In the genomic region with DNA sequence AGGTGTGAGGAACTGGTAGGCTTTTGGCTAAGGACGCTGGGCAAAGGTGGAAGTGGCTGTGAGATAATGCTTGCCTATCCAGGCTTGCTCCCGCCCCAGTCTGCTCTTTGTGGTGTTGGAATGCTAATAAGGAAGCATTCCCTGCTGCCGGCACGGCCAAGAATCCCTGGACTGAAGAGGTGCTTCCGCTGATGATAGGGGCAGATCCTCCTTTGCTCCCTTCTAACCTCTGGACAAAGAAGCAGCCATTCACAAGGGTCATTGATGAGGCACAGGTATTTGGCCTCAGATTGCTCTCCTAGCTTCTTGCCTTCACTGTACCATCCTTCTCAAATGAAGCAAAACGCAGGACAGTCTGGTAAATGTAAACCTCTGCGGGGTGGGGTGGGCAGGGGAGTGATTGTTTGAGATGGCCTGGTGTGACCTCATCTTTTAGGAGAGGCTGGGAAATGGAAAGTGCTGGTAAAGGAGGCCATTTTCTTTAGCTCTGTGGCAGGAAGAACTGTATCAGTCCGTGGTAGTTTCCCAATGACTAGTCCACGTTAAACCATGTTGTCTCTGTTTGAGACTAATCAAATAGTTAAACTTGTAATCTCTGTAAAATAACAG, we compare ENCODE assay signal across 8 cellular contexts. TPM values are rescaled to one million over a fixed set of nuclear protein-coding genes. Genes with fewer than 3 reads are reported as not detected.
DNase-seq lines count a peak whose midpoint lies in the region; ATAC-seq and TF ChIP-seq lines count a peak whose summit lies in the region.

No MANE protein-coding gene starts in this region.

- peak; percentile 11 for ATAC-seq in activated CD8-positive, alpha-beta T cell treated with anti-CD3 and anti-CD28 coated beads for 36 hours
- ATAC-seq in heart right ventricle (peak in 2 of 8 donors; percentile 7 to 26), HG02759 (IDR thresholded peaks at IDR 0.05; ENCODE audit: unreplicated experiment) (no peak)

- H3K9me3 ChIP-seq in HUES6 (ENCODE audit: control insufficient read depth, insufficient read depth, low read depth, low read length) (no peaks in the 10 kb centered on the region), heart right ventricle (no peaks in the 10 kb centered on the region)

- H3K9ac ChIP-seq in HUES6 (ENCODE audit: low read length) (peak overlapping the region; percentile 99), rectal smooth muscle tissue (ENCODE audit: low read length) (no peak overlapping the region)

- TF ChIP-seq CTCF in C4-2B (conservative IDR thresholded peaks at IDR 0.05) (no peak), heart right ventricle (IDR thresholded peaks at IDR 0.05) (no peak)
- TF ChIP-seq CTCF in activated CD8-positive, alpha-beta T cell treated with anti-CD3 and anti-CD28 coated beads for 36 hours (IDR thresholded peaks at IDR 0.05): no peak

- peak overlapping the region; percentile 99 for H3K27ac Mint-ChIP-seq in activated CD8-positive, alpha-beta T cell treated with anti-CD3 and anti-CD28 coated beads for 36 hours

- POLR2A ChIA-PET in activated CD8-positive, alpha-beta T cell treated with anti-CD3 and anti-CD28 coated beads for 36 hours (lab: Charles Lee): interaction anchor here (0.6 to 2.7 kb wide), 11 partner anchors 9 to 27 kb away, joined by 3 to 22 read pairs (median 6); a partner anchor contains a TSS

- H3K4me3 Mint-ChIP-seq in activated CD8-positive, alpha-beta T cell treated with anti-CD3 and anti-CD28 coated beads for 36 hours: peak overlapping the region; percentile 96

- peak overlapping the region; percentile 99 for H3K27ac ChIP-seq in C4-2B
- H3K27ac ChIP-seq in HUES6 (ENCODE audit: low read depth, low read length): peak overlapping the region; percentile 98; the same call in 1 of the 2 replicates
- peak overlapping the region in 9 of 10 donors; percentile 26 to 94 (median 92) for H3K27ac ChIP-seq in heart right ventricle
- H3K27ac ChIP-seq in rectal smooth muscle tissue (ENCODE audit: low read depth, low read length): peak overlapping the region; percentile 40

- peak overlapping the region; percentile 100 for H3K4me3 ChIP-seq in HUES6 (ENCODE audit: low read depth, low read length)
- peak overlapping the region in 9 of 10 donors; percentile 59 to 95 (median 86) for H3K4me3 ChIP-seq in heart right ventricle
- H3K4me3 ChIP-seq in rectal smooth muscle tissue (ENCODE audit: low read length): peak overlapping the region; percentile 80

- peaks cover 2% of the 10 kb centered on the region for H3K27me3 Mint-ChIP-seq in activated CD8-positive, alpha-beta T cell treated with anti-CD3 and anti-CD28 coated beads for 36 hours

- peak; percentile 58 for DNase-seq in activated CD8-positive, alpha-beta T cell treated with anti-CD3 and anti-CD28 coated beads for 36 hours
- no peak for DNase-seq in heart right ventricle
- no peak for DNase-seq in DMS79 treated with DMSO at 0.1 percent for 48 hours (lab: John Stamatoyannopoulos, UW)
- DNase-seq in NCI-H1105 (lab: John Stamatoyannopoulos, UW): no peak

- no peaks in the 10 kb centered on the region for H3K27me3 ChIP-seq in HUES6 (ENCODE audit: control insufficient read depth, insufficient read depth, low read length)
- H3K27me3 ChIP-seq in heart right ventricle: no peaks in the 10 kb centered on the region
- no peaks in the 10 kb centered on the region for H3K27me3 ChIP-seq in rectal smooth muscle tissue (ENCODE audit: control insufficient read depth, insufficient read depth, low read length)

- H3K4me1 ChIP-seq in HUES6 (ENCODE audit: control insufficient read depth, insufficient read depth, low read length): peaks cover 7% of the 10 kb centered on the region
- peaks cover 0 to 61% (median 30%) of the 10 kb centered on the region in 9 donors for H3K4me1 ChIP-seq in heart right ventricle
- peaks cover 10% of the 10 kb centered on the region for H3K4me1 ChIP-seq in rectal smooth muscle tissue (ENCODE audit: control insufficient read depth, insufficient read depth, low read length)

- 10% methylated on average over 9 of the region's 9 CpGs for WGBS in heart right ventricle, 2 donors

- CTCF ChIA-PET in activated CD8-positive, alpha-beta T cell treated with anti-CD3 and anti-CD28 coated beads for 36 hours (lab: Charles Lee): interaction anchor here (1.3 to 3.2 kb wide), 6 partner anchors 14 to 26 kb away, joined by 4 to 17 read pairs (median 6); a partner anchor contains a TSS

- peaks cover 45% of the 10 kb centered on the region for H3K36me3 ChIP-seq in HUES6 (ENCODE audit: control insufficient read depth, insufficient read depth, low read length)
- peaks cover 0 to 54% (median 18%) of the 10 kb centered on the region in 9 donors for H3K36me3 ChIP-seq in heart right ventricle
- peaks cover 17% of the 10 kb centered on the region for H3K36me3 ChIP-seq in rectal smooth muscle tissue (ENCODE audit: control insufficient read depth, insufficient read depth, low read length)

- peaks cover 66% of the 10 kb centered on the region for H3K36me3 Mint-ChIP-seq in activated CD8-positive, alpha-beta T cell treated with anti-CD3 and anti-CD28 coated beads for 36 hours (ENCODE audit: low read depth)

- H3K4me1 Mint-ChIP-seq in activated CD8-positive, alpha-beta T cell treated with anti-CD3 and anti-CD28 coated beads for 36 hours (ENCODE audit: low read depth): peaks cover 37% of the 10 kb centered on the region

- intact Hi-C loops in activated CD8-positive, alpha-beta T cell treated with anti-CD3 and anti-CD28 coated beads for 36 hours (cut with micrococcal nuclease): loop anchor here (2.0 kb wide), 1 partner anchor 21 kb away; no protein-coding TSS in a partner anchor
- intact Hi-C loops in heart right ventricle (cut with DNase I): loop anchor here in 1 of 10 donors (10.0 kb wide), 1 partner anchor 207 kb away; a partner anchor contains a TSS

- H3K9me3 Mint-ChIP-seq in activated CD8-positive, alpha-beta T cell treated with anti-CD3 and anti-CD28 coated beads for 36 hours: no peaks in the 10 kb centered on the region

RNA-seq across cellular contexts. Expression of a gene that starts 1.7 kb away (rescaled TPM):
- 1,000 to 10,000 TPM; 1,193 to 1,205 TPM for total RNA-seq in activated CD8-positive, alpha-beta T cell treated with anti-CD3 and anti-CD28 coated beads for 36 hours
- 100 to 1,000 TPM; 187 to 389 (median 246) TPM for total RNA-seq in heart right ventricle
- polyA plus RNA-seq in heart right ventricle: 100 to 1,000 TPM in 1 of 2 donors, 10 to 100 TPM in 1; 21.5 to 323 TPM

RNA-seq across cellular contexts. Expression of a gene that starts 18.1 kb away (rescaled TPM):
- 10 to 100 TPM; 43.3 to 49.2 TPM for total RNA-seq in activated CD8-positive, alpha-beta T cell treated with anti-CD3 and anti-CD28 coated beads for 36 hours
- 10 to 100 TPM; 11.7 to 20.3 (median 15.1) TPM for total RNA-seq in heart right ventricle
- polyA plus RNA-seq in heart right ventricle: 10 to 100 TPM; 31.0 to 31.3 TPM

RNA-seq across cellular contexts. Expression of a gene that starts 18.3 kb away (rescaled TPM):
- total RNA-seq in activated CD8-positive, alpha-beta T cell treated with anti-CD3 and anti-CD28 coated beads for 36 hours: 10 to 100 TPM; 23.8 to 25.2 TPM
- 10 to 100 TPM; 13.4 to 27.3 (median 18.4) TPM for total RNA-seq in heart right ventricle
- polyA plus RNA-seq in heart right ventricle: 10 to 100 TPM; 21.1 to 49.6 TPM

RNA-seq across cellular contexts. Expression of a gene that starts 26.5 kb away (rescaled TPM):
- 10 to 100 TPM; 50.3 to 51.0 TPM for total RNA-seq in activated CD8-positive, alpha-beta T cell treated with anti-CD3 and anti-CD28 coated beads for 36 hours
- 10 to 100 TPM; 11.1 to 30.5 (median 20.8) TPM for total RNA-seq in heart right ventricle
- polyA plus RNA-seq in heart right ventricle: 10 to 100 TPM; 29.3 to 46.6 TPM

Comparison
In these comparisons a context has a peak if more than half of its experiments do, and no peak if none do; other contexts are left out.
1. H3K27ac ChIP-seq: peak in every context shown above with its lines; median percentile 99 in C4-2B; 98 in HUES6; 92 in heart right ventricle; 40 in rectal smooth muscle tissue.